Comparison of ENCODE assay signal across 2 cellular contexts in the genomic region with DNA sequence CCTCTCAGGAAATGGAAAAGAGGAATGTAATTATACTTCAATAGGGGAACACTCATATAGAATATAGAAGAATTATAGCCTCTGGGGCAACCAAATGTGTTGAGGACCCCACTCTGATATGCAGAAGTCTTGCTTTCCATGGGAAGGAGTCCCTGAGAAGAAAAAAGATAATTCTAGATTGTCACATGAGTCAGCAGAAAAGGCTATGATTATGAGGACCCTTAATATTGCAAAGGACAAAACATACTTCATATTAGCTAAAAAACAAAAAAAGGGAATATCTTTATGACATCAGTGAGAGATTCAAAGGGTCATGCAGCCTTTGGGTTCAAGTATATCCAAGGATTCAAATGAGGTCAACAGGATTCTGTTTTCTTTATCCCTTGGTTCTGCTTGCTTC.
TF ChIP-seq lines count a peak whose summit lies in the region.

No MANE protein-coding gene starts in this region.

TF ChIP-seq in IMR-90, 13 proteins besides CTCF, POLR2A, EP300 and RAD21:
- TF ChIP-seq MAFK (IDR thresholded peaks at IDR 0.05; ENCODE audit: low read depth, low read length), result peak; percentile 38; the same call in 1 of the 2 replicates
- 0 out of 2 replicates have a peak, but pooled peaks have one; percentile 38 for TF ChIP-seq NFE2L2 (IDR thresholded peaks at IDR 0.05; ENCODE audit: low read depth, low read length)
- no peak for TF ChIP-seq RCOR1 (IDR thresholded peaks at IDR 0.05; ENCODE audit: insufficient replicate concordance, low read length)

TF ChIP-seq in K562, 482 proteins besides CTCF, POLR2A, EP300 and RAD21:
- TF ChIP-seq MAFK (IDR thresholded peaks at IDR 0.05; ENCODE audit: low read length) (peak; percentile 79), ZNF316 (IDR thresholded peaks at IDR 0.05) (peak; percentile 95), RBM25 (IDR thresholded peaks at IDR 0.05; ENCODE audit: low read depth, low read length, severe bottlenecking) (no peak), ZNF589 (CRISPR knock-in tag; IDR thresholded peaks at IDR 0.05; ENCODE audit: low read depth) (no peak), KLF10 (CRISPR knock-in tag; IDR thresholded peaks at IDR 0.05) (no peak), NFE2 (IDR thresholded peaks at IDR 0.05; ENCODE audit: low read depth) (peak; percentile 79), NFE2L1 (tag; IDR thresholded peaks at IDR 0.05; ENCODE audit: borderline replicate concordance, low read depth) (peak; percentile 64), C11orf30 (IDR thresholded peaks at IDR 0.05; ENCODE audit: low read depth) (peak; percentile 90), MAFG (tag; conservative IDR thresholded peaks at IDR 0.05) (peak; percentile 94), MAFF (IDR thresholded peaks at IDR 0.05; ENCODE audit: low read length) (peak; percentile 81; the same call in 1 of the 2 replicates), RBBP5 (IDR thresholded peaks at IDR 0.05; ENCODE audit: borderline replicate concordance, insufficient read depth, low read length, poor library complexity, severe bottlenecking) (no peak), KLF16 (IDR thresholded peaks at IDR 0.05) (no peak)
- TF ChIP-seq, protein P1, sequence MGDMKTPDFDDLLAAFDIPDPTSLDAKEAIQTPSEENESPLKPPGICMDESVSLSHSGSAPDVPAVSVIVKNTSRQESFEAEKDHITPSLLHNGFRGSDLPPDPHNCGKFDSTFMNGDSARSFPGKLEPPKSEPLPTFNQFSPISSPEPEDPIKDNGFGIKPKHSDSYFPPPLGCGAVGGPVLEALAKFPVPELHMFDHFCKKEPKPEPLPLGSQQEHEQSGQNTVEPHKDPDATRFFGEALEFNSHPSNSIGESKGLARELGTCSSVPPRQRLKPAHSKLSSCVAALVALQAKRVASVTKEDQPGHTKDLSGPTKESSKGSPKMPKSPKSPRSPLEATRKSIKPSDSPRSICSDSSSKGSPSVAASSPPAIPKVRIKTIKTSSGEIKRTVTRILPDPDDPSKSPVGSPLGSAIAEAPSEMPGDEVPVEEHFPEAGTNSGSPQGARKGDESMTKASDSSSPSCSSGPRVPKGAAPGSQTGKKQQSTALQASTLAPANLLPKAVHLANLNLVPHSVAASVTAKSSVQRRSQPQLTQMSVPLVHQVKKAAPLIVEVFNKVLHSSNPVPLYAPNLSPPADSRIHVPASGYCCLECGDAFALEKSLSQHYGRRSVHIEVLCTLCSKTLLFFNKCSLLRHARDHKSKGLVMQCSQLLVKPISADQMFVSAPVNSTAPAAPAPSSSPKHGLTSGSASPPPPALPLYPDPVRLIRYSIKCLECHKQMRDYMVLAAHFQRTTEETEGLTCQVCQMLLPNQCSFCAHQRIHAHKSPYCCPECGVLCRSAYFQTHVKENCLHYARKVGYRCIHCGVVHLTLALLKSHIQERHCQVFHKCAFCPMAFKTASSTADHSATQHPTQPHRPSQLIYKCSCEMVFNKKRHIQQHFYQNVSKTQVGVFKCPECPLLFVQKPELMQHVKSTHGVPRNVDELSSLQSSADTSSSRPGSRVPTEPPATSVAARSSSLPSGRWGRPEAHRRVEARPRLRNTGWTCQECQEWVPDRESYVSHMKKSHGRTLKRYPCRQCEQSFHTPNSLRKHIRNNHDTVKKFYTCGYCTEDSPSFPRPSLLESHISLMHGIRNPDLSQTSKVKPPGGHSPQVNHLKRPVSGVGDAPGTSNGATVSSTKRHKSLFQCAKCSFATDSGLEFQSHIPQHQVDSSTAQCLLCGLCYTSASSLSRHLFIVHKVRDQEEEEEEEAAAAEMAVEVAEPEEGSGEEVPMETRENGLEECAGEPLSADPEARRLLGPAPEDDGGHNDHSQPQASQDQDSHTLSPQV (IDR thresholded peaks at IDR 0.05), result peak; percentile 29; the same call in 1 of the 2 replicates
- TF ChIP-seq, protein P2, sequence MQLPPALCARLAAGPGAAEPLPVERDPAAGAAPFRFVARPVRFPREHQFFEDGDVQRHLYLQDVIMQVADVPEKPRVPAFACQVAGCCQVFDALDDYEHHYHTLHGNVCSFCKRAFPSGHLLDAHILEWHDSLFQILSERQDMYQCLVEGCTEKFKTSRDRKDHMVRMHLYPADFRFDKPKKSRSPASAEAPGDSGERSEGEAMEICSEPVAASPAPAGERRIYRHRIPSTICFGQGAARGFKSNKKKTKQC (CRISPR knock-in tag; IDR thresholded peaks at IDR 0.05), result no peak
TF ChIP-seq in K562: peak in this region for 8.
